Comparison of ENCODE assay signal across 17 cellular contexts in the genomic region with DNA sequence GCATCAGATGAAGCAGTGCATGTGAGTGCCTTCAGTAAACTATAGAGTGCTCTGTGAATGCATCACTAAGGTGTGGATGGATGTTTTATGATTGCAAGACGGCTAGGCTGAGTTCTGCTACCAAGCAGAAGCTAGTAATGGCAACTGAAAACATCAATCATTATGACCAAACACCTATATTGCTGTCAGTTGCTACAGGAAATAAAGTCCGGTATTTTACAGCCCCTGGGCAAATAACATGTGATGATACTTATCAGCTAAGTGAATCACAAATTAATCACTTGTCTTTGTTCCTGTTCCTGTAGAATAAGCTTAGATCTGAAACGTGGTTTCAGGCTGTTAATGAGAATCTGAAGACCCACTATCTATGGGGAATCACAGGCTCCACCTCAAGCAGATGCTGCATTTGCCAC.
DNase-seq lines count a peak whose midpoint lies in the region; ATAC-seq and TF ChIP-seq lines count a peak whose summit lies in the region.
"Had no signal": no experiment of that assay in that cellular context is flagged by ENCODE, and none has a peak within 500 bp of the region (broad histone marks: within the 10 kb centered on the region; RNA-seq: fewer than 3 reads in every experiment).

No MANE protein-coding gene starts in this region.

- no peak overlapping the region for H3K4me2 ChIP-seq in neural progenitor cell

- H3K27me3 Mint-ChIP-seq in neural progenitor cell (ENCODE audit: insufficient read depth, low read depth), result no peaks in the 10 kb centered on the region
- H3K27me3 Mint-ChIP-seq: activated naive CD8-positive, alpha-beta T cell; B cell had no signal

- H3K36me3 ChIP-seq in Panc1 (ENCODE audit: control insufficient read depth, insufficient read depth, low read length), result no peaks in the 10 kb centered on the region
- no peaks in the 10 kb centered on the region for H3K36me3 ChIP-seq in neural progenitor cell
- H3K36me3 ChIP-seq: left lung had no signal

- POLR2A ChIA-PET in Panc1 (lab: Charles Lee), result no interaction called here

- intact Hi-C loops in Panc1 (cut with micrococcal nuclease; ENCODE audit: unreplicated experiment), result no loop called here

- peak; percentile 18 for DNase-seq in COLO668 (lab: John Stamatoyannopoulos, UW; ENCODE audit: unreplicated experiment)
- peak; percentile 65 for DNase-seq in HT-29 (ENCODE audit: low spot score)
- no peak for DNase-seq in Panc1 (ENCODE audit: low read depth, low spot score)
- peak; percentile 28 for DNase-seq in fibroblast of villous mesenchyme (ENCODE audit: low read depth)
- no peak for DNase-seq in neural progenitor cell (ENCODE audit: low spot score)
- DNase-seq in inferior parietal cortex (ENCODE audit: extremely low spot score), result no peak
- DNase-seq: activated CD8-positive, alpha-beta memory T cell treated with anti-CD3 and anti-CD28 coated beads, Interleukin-2, amount 10 ng/mL, durations not matched to agents 7 days and 5 days; head of caudate nucleus; left lung; naive thymus-derived CD8-positive, alpha-beta T cell; stimulated activated CD4-positive, alpha-beta T cell treated with anti-CD3 and anti-CD28 coated beads, Interleukin-4, amount 100 ng/mL, for 1 hour had no signal

- no TSS peak for BruUV-seq in Panc1 (replicated peaks; lab: Mats Ljungman, UMichigan)

- CTCF ChIA-PET in Panc1 (lab: Charles Lee), result no interaction called here

- H3K9ac ChIP-seq in neural progenitor cell, result no peak overlapping the region

- H3K9me3 Mint-ChIP-seq in neural progenitor cell, result peaks cover 15% of the 10 kb centered on the region
- H3K9me3 Mint-ChIP-seq: central memory CD8-positive, alpha-beta T cell; stimulated activated effector memory CD8-positive, alpha-beta T cell treated with anti-CD3 and anti-CD28 coated beads, Interleukin-12 subunit alpha, Interleukin-12 subunit beta, amount 100 ng/mL, for 72 hours had no signal

- H3K4me3 Mint-ChIP-seq in neural progenitor cell, result no peak overlapping the region
- H3K4me3 Mint-ChIP-seq: activated CD8-positive, alpha-beta memory T cell treated with anti-CD3 and anti-CD28 coated beads, Interleukin-2, amount 10 ng/mL, durations not matched to agents 7 days and 5 days; activated naive CD8-positive, alpha-beta T cell; B cell; central memory CD8-positive, alpha-beta T cell; naive thymus-derived CD8-positive, alpha-beta T cell; stimulated activated effector memory CD8-positive, alpha-beta T cell treated with anti-CD3 and anti-CD28 coated beads, Interleukin-12 subunit alpha, Interleukin-12 subunit beta, amount 100 ng/mL, for 72 hours had no signal

- no peaks in the 10 kb centered on the region for H3F3A ChIP-seq in neural progenitor cell (ENCODE audit: low read depth)

- H3K79me2 ChIP-seq in neural progenitor cell (ENCODE audit: low read depth), result no peaks in the 10 kb centered on the region

- TF ChIP-seq CTCF in Panc1 (IDR thresholded peaks at IDR 0.05) (no peak), fibroblast of villous mesenchyme (IDR thresholded peaks at IDR 0.05; ENCODE audit: insufficient read depth, low read depth, low read length) (no peak), neural progenitor cell (IDR thresholded peaks at IDR 0.05) (no peak)

- H3K4me1 ChIP-seq in Panc1 (ENCODE audit: control insufficient read depth, insufficient read depth, low read length), result peaks cover 8% of the 10 kb centered on the region
- peaks cover 16% of the 10 kb centered on the region for H3K4me1 ChIP-seq in neural progenitor cell
- H3K4me1 ChIP-seq: left lung had no signal

- H3K27me3 ChIP-seq in Panc1 (ENCODE audit: control insufficient read depth, insufficient read depth, low read length), result no peaks in the 10 kb centered on the region
- no peaks in the 10 kb centered on the region for H3K27me3 ChIP-seq in neural progenitor cell
- H3K27me3 ChIP-seq: left lung had no signal

- no peak overlapping the region for H2AFZ ChIP-seq in neural progenitor cell (replicated peaks)

- H3K9me3 ChIP-seq in Panc1 (ENCODE audit: control insufficient read depth, insufficient read depth, low read depth, low read length), result no peaks in the 10 kb centered on the region
- H3K9me3 ChIP-seq in neural progenitor cell (ENCODE audit: low read depth), result no peaks in the 10 kb centered on the region
- H3K9me3 ChIP-seq: left lung had no signal

- H3K4me1 Mint-ChIP-seq in neural progenitor cell, result peaks cover 26% of the 10 kb centered on the region
- H3K4me1 Mint-ChIP-seq: activated CD8-positive, alpha-beta memory T cell treated with anti-CD3 and anti-CD28 coated beads, Interleukin-2, amount 10 ng/mL, durations not matched to agents 7 days and 5 days; B cell; central memory CD8-positive, alpha-beta T cell; stimulated activated effector memory CD8-positive, alpha-beta T cell treated with anti-CD3 and anti-CD28 coated beads, Interleukin-12 subunit alpha, Interleukin-12 subunit beta, amount 100 ng/mL, for 72 hours had no signal

- in situ Hi-C loops in Panc1 (cut with HindIII; ENCODE audit: low pct_unique_long_range_greater_than_20kb, low sequenced_read_pairs), result no loop called here

- no peaks in the 10 kb centered on the region for H4K20me1 ChIP-seq in neural progenitor cell (ENCODE audit: low read depth)

- H3K4me3 ChIP-seq in Panc1 (ENCODE audit: low read depth in 2 of 2, low read length in 2 of 2) (no peak overlapping the region), fibroblast of villous mesenchyme (ENCODE audit: low read depth, low read length) (no peak overlapping the region), neural progenitor cell (no peak overlapping the region)
- H3K4me3 ChIP-seq: left lung had no signal

- ATAC-seq in Panc1 (peak; percentile 48; the same call in 1 of the 2 replicates), GM19328 (IDR thresholded peaks at IDR 0.05; ENCODE audit: unreplicated experiment) (no peak), GM18873 (IDR thresholded peaks at IDR 0.05; ENCODE audit: low FRiP score, unreplicated experiment) (no peak)
- ATAC-seq: activated CD8-positive, alpha-beta memory T cell treated with anti-CD3 and anti-CD28 coated beads, Interleukin-2, amount 10 ng/mL, durations not matched to agents 7 days and 5 days; left lung; naive thymus-derived CD8-positive, alpha-beta T cell; stimulated activated effector memory CD8-positive, alpha-beta T cell treated with anti-CD3 and anti-CD28 coated beads, Interleukin-12 subunit alpha, Interleukin-12 subunit beta, amount 100 ng/mL, for 72 hours had no signal

- H3K27ac ChIP-seq in Panc1 (ENCODE audit: low read length), result no peak overlapping the region
- no peak overlapping the region for H3K27ac ChIP-seq in neural progenitor cell
- H3K27ac ChIP-seq: left lung had no signal

- H3K27ac Mint-ChIP-seq in neural progenitor cell, result no peak overlapping the region
- H3K27ac Mint-ChIP-seq: activated CD8-positive, alpha-beta memory T cell treated with anti-CD3 and anti-CD28 coated beads, Interleukin-2, amount 10 ng/mL, durations not matched to agents 7 days and 5 days; activated naive CD8-positive, alpha-beta T cell; B cell; naive thymus-derived CD8-positive, alpha-beta T cell; stimulated activated effector memory CD8-positive, alpha-beta T cell treated with anti-CD3 and anti-CD28 coated beads, Interleukin-12 subunit alpha, Interleukin-12 subunit beta, amount 100 ng/mL, for 72 hours had no signal

- H3K36me3 Mint-ChIP-seq in neural progenitor cell, result peaks cover 9% of the 10 kb centered on the region
- H3K36me3 Mint-ChIP-seq: activated CD8-positive, alpha-beta memory T cell treated with anti-CD3 and anti-CD28 coated beads, Interleukin-2, amount 10 ng/mL, durations not matched to agents 7 days and 5 days; stimulated activated effector memory CD8-positive, alpha-beta T cell treated with anti-CD3 and anti-CD28 coated beads, Interleukin-12 subunit alpha, Interleukin-12 subunit beta, amount 100 ng/mL, for 72 hours had no signal

Comparison
In these comparisons a context has a peak if more than half of its experiments do, and no peak if none do; other contexts are left out.
1. DNase-seq: peak in COLO668 (single experiment), HT-29 (single experiment) and fibroblast of villous mesenchyme (single experiment); none in Panc1 (single experiment), neural progenitor cell (single experiment) and inferior parietal cortex (single experiment).